In the genomic region with DNA sequence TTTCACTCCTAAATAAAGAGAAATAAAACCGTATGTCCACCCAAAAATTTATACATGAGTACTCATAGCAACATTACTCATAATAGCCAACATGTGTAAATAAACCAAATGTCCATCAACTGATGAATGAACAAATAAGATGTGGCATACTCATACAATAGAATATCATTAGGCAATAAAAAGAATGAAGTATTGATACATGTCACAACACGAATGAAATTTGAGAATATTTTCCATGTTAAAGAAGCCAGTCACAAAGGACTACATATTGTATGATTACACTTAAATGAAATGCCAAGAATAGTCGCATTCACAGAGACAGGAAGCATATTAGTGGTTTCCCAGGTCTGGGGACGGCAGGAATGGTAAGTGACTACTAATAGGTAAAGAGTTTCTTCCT, we compare ENCODE assay signal across 17 cellular contexts.
"Had no signal": no experiment of that assay in that cellular context is flagged by ENCODE, and none has a peak within 500 bp of the region (broad histone marks: within the 10 kb centered on the region; RNA-seq: fewer than 3 reads in every experiment).

No MANE protein-coding gene starts in this region.

- ATAC-seq: heart left ventricle; left colon; mucosa of descending colon; naive thymus-derived CD8-positive, alpha-beta T cell; stimulated activated naive B cell treated with anti-CD40 and anti-IgM and Interleukin-4, amounts not matched to agents 10 μg/mL and 1 μg/mL and 100 μg/mL, for 72 hours; stimulated activated naive CD8-positive, alpha-beta T cell treated with anti-CD3 and anti-CD28 coated beads, Interleukin-15, amount 100 ng/mL, for 72 hours; upper lobe of right lung had no signal

- H3K36me3 ChIP-seq: colonic mucosa, heart left ventricle, sigmoid colon, tibial nerve, upper lobe of right lung had no signal

- DNase-seq: colonic mucosa; dermis blood vessel endothelial cell; heart left ventricle; hippocampal formation; left colon; mucosa of descending colon; naive thymus-derived CD8-positive, alpha-beta T cell; posterior cingulate gyrus; sigmoid colon; stimulated activated CD4-positive, alpha-beta T cell treated with anti-CD3 and anti-CD28 coated beads, Interleukin-2, amount 100 ng/mL, for 24 hours; stimulated activated CD4-positive, alpha-beta T cell treated with anti-CD3 and anti-CD28 coated beads, Interleukin-4, amount 100 ng/mL, for 4 hours; stimulated activated naive B cell treated with anti-CD40 and anti-IgM and Interleukin-4, amounts not matched to agents 10 μg/mL and 1 μg/mL and 100 μg/mL, for 72 hours; stimulated activated naive CD8-positive, alpha-beta T cell treated with anti-CD3 and anti-CD28 coated beads, Interleukin-15, amount 100 ng/mL, for 72 hours; testis; upper lobe of right lung had no signal

- H3K4me3 ChIP-seq: colonic mucosa, heart left ventricle, mucosa of descending colon, sigmoid colon, skin epidermis, testis, tibial nerve, upper lobe of right lung had no signal

- H3K27ac ChIP-seq: colonic mucosa, heart left ventricle, sigmoid colon, skin epidermis, testis, tibial nerve, upper lobe of right lung had no signal

- H3K9me3 ChIP-seq: colonic mucosa, testis, upper lobe of right lung had no signal

- H3K27me3 ChIP-seq: colonic mucosa, heart left ventricle, sigmoid colon, testis, tibial nerve, upper lobe of right lung had no signal

- H3K4me1 ChIP-seq: colonic mucosa, heart left ventricle, sigmoid colon, testis, tibial nerve, upper lobe of right lung had no signal
